Comparison of ENCODE assay signal across 1 cellular context in the genomic region with DNA sequence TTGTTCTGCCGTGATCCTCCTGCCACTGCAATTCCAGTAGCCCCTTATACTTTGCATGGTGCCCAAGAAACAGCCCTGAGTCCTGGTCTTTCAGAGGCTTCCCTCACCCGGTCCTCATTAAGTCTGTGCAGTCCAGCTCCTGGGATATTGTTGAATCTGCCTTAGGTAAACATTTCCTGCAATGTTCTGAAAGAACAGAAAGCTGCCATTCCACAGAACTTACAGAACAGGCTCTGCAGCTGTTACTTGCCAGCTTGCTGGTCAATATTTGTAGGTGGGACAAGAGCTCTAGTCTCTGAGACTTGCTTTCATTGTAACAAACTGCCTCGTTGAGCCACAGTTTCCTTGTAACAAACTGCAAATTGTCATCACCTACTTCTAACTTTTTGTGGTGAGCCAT.
TF ChIP-seq lines count a peak whose summit lies in the region.

No MANE protein-coding gene starts in this region.

TF ChIP-seq in HepG2, 621 proteins besides CTCF, POLR2A, EP300 and RAD21 (continued from another document and continues in another):
- TF ChIP-seq, protein P1, sequence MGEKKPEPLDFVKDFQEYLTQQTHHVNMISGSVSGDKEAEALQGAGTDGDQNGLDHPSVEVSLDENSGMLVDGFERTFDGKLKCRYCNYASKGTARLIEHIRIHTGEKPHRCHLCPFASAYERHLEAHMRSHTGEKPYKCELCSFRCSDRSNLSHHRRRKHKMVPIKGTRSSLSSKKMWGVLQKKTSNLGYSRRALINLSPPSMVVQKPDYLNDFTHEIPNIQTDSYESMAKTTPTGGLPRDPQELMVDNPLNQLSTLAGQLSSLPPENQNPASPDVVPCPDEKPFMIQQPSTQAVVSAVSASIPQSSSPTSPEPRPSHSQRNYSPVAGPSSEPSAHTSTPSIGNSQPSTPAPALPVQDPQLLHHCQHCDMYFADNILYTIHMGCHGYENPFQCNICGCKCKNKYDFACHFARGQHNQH (CRISPR knock-in tag; IDR thresholded peaks at IDR 0.05) = peak; percentile 57; the same call in 1 of the 2 replicates
- TF ChIP-seq TARDBP (CRISPR knock-in tag; IDR thresholded peaks at IDR 0.05) = peak; percentile 44; the same call in 1 of the 2 replicates
- TF ChIP-seq, protein P2, sequence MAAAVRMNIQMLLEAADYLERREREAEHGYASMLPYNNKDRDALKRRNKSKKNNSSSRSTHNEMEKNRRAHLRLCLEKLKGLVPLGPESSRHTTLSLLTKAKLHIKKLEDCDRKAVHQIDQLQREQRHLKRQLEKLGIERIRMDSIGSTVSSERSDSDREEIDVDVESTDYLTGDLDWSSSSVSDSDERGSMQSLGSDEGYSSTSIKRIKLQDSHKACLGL (CRISPR knock-in tag; IDR thresholded peaks at IDR 0.05) = no peak
- TF ChIP-seq RARG (CRISPR knock-in tag; IDR thresholded peaks at IDR 0.05; ENCODE audit: low read depth) = no peak
- TF ChIP-seq, protein P3, sequence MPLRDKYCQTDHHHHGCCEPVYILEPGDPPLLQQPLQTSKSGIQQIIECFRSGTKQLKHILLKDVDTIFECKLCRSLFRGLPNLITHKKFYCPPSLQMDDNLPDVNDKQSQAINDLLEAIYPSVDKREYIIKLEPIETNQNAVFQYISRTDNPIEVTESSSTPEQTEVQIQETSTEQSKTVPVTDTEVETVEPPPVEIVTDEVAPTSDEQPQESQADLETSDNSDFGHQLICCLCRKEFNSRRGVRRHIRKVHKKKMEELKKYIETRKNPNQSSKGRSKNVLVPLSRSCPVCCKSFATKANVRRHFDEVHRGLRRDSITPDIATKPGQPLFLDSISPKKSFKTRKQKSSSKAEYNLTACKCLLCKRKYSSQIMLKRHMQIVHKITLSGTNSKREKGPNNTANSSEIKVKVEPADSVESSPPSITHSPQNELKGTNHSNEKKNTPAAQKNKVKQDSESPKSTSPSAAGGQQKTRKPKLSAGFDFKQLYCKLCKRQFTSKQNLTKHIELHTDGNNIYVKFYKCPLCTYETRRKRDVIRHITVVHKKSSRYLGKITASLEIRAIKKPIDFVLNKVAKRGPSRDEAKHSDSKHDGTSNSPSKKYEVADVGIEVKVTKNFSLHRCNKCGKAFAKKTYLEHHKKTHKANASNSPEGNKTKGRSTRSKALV (CRISPR knock-in tag; IDR thresholded peaks at IDR 0.05) = no peak
- no peak for TF ChIP-seq ZNF746 (CRISPR knock-in tag; IDR thresholded peaks at IDR 0.05)
- no peak for TF ChIP-seq MEIS2 (CRISPR knock-in tag; IDR thresholded peaks at IDR 0.05)
- no peak for TF ChIP-seq ZNF367 (CRISPR knock-in tag; IDR thresholded peaks at IDR 0.05; ENCODE audit: borderline replicate concordance)
- no peak for TF ChIP-seq PHB2 (IDR thresholded peaks at IDR 0.05; ENCODE audit: partially characterized antibody)
- TF ChIP-seq STAG1 (CRISPR knock-in tag; IDR thresholded peaks at IDR 0.05) = peak; percentile 29
- TF ChIP-seq, protein P4, sequence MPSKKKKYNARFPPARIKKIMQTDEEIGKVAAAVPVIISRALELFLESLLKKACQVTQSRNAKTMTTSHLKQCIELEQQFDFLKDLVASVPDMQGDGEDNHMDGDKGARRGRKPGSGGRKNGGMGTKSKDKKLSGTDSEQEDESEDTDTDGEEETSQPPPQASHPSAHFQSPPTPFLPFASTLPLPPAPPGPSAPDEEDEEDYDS (CRISPR knock-in tag; IDR thresholded peaks at IDR 0.05) = peak; percentile 24; the same call in 1 of the 2 replicates
- TF ChIP-seq, protein P5, sequence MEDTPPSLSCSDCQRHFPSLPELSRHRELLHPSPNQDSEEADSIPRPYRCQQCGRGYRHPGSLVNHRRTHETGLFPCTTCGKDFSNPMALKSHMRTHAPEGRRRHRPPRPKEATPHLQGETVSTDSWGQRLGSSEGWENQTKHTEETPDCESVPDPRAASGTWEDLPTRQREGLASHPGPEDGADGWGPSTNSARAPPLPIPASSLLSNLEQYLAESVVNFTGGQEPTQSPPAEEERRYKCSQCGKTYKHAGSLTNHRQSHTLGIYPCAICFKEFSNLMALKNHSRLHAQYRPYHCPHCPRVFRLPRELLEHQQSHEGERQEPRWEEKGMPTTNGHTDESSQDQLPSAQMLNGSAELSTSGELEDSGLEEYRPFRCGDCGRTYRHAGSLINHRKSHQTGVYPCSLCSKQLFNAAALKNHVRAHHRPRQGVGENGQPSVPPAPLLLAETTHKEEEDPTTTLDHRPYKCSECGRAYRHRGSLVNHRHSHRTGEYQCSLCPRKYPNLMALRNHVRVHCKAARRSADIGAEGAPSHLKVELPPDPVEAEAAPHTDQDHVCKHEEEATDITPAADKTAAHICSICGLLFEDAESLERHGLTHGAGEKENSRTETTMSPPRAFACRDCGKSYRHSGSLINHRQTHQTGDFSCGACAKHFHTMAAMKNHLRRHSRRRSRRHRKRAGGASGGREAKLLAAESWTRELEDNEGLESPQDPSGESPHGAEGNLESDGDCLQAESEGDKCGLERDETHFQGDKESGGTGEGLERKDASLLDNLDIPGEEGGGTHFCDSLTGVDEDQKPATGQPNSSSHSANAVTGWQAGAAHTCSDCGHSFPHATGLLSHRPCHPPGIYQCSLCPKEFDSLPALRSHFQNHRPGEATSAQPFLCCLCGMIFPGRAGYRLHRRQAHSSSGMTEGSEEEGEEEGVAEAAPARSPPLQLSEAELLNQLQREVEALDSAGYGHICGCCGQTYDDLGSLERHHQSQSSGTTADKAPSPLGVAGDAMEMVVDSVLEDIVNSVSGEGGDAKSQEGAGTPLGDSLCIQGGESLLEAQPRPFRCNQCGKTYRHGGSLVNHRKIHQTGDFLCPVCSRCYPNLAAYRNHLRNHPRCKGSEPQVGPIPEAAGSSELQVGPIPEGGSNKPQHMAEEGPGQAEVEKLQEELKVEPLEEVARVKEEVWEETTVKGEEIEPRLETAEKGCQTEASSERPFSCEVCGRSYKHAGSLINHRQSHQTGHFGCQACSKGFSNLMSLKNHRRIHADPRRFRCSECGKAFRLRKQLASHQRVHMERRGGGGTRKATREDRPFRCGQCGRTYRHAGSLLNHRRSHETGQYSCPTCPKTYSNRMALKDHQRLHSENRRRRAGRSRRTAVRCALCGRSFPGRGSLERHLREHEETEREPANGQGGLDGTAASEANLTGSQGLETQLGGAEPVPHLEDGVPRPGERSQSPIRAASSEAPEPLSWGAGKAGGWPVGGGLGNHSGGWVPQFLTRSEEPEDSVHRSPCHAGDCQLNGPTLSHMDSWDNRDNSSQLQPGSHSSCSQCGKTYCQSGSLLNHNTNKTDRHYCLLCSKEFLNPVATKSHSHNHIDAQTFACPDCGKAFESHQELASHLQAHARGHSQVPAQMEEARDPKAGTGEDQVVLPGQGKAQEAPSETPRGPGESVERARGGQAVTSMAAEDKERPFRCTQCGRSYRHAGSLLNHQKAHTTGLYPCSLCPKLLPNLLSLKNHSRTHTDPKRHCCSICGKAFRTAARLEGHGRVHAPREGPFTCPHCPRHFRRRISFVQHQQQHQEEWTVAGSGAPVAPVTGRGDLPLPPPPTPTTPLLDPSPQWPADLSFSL (CRISPR knock-in tag; IDR thresholded peaks at IDR 0.05) = no peak
- TF ChIP-seq NR2F2 (IDR thresholded peaks at IDR 0.05; ENCODE audit: borderline replicate concordance, low read depth) = no peak
- TF ChIP-seq ZNF720 (CRISPR knock-in tag; IDR thresholded peaks at IDR 0.05) = no peak
- peak; percentile 38; the same call in 1 of the 2 replicates for TF ChIP-seq SAP130 (CRISPR knock-in tag; IDR thresholded peaks at IDR 0.05; ENCODE audit: low read depth)
- TF ChIP-seq ZNF180 (CRISPR knock-in tag; IDR thresholded peaks at IDR 0.05; ENCODE audit: borderline replicate concordance, low read depth) = no peak
- TF ChIP-seq ZNF644 (CRISPR knock-in tag; IDR thresholded peaks at IDR 0.05; ENCODE audit: low read depth) = no peak
- TF ChIP-seq MXI1 (IDR thresholded peaks at IDR 0.05; ENCODE audit: borderline replicate concordance, low read depth, low read length) = no peak
- TF ChIP-seq GATAD2A (CRISPR knock-in tag; IDR thresholded peaks at IDR 0.05) = peak; percentile 57
- peak; percentile 34; the same call in 1 of the 2 replicates for TF ChIP-seq HDAC2 (CRISPR knock-in tag; IDR thresholded peaks at IDR 0.05)
- no peak for TF ChIP-seq AKAP8 (CRISPR knock-in tag; IDR thresholded peaks at IDR 0.05)
- TF ChIP-seq SYNCRIP (IDR thresholded peaks at IDR 0.05; ENCODE audit: insufficient read depth, low read depth, low read length) = no peak
- TF ChIP-seq ZNF296 (CRISPR knock-in tag; conservative IDR thresholded peaks at IDR 0.05) = no peak
- TF ChIP-seq ZNF7 (CRISPR knock-in tag; IDR thresholded peaks at IDR 0.05) = no peak
- peak; percentile 86; the same call in 1 of the 2 replicates for TF ChIP-seq ZNF292 (CRISPR knock-in tag; IDR thresholded peaks at IDR 0.05; ENCODE audit: borderline replicate concordance, low read depth)
- no peak for TF ChIP-seq U2AF1 (optimal IDR thresholded peaks at IDR 0.05; ENCODE audit: low read depth, low read length)
- no peak for TF ChIP-seq ASH2L (IDR thresholded peaks at IDR 0.05; ENCODE audit: insufficient read length, low read depth, low read length)
- peak; percentile 33 for TF ChIP-seq CEBPG (CRISPR knock-in tag; IDR thresholded peaks at IDR 0.05)
- no peak for TF ChIP-seq PHF20 (CRISPR knock-in tag; IDR thresholded peaks at IDR 0.05)
- TF ChIP-seq ZMYM3 (CRISPR knock-in tag; IDR thresholded peaks at IDR 0.05) = peak; percentile 80
- TF ChIP-seq ZNF337 (CRISPR knock-in tag; IDR thresholded peaks at IDR 0.05; ENCODE audit: borderline replicate concordance, low read depth) = no peak
- 0 out of 2 replicates have a peak, but pooled peaks have one; percentile 32 for TF ChIP-seq ONECUT2 (CRISPR knock-in tag; IDR thresholded peaks at IDR 0.05)
- TF ChIP-seq ZNF251 (CRISPR knock-in tag; IDR thresholded peaks at IDR 0.05) = no peak
- TF ChIP-seq TBL1XR1 (IDR thresholded peaks at IDR 0.05; ENCODE audit: borderline replicate concordance, low read length, partially characterized antibody) = no peak
- TF ChIP-seq CBX2 (IDR thresholded peaks at IDR 0.05; ENCODE audit: low read depth, low read length) = no peak
- no peak for TF ChIP-seq CBX2 (CRISPR knock-in tag; IDR thresholded peaks at IDR 0.05; ENCODE audit: low read depth)
- no peak for TF ChIP-seq BRD4 (CRISPR knock-in tag; IDR thresholded peaks at IDR 0.05)
- TF ChIP-seq, protein P6, sequence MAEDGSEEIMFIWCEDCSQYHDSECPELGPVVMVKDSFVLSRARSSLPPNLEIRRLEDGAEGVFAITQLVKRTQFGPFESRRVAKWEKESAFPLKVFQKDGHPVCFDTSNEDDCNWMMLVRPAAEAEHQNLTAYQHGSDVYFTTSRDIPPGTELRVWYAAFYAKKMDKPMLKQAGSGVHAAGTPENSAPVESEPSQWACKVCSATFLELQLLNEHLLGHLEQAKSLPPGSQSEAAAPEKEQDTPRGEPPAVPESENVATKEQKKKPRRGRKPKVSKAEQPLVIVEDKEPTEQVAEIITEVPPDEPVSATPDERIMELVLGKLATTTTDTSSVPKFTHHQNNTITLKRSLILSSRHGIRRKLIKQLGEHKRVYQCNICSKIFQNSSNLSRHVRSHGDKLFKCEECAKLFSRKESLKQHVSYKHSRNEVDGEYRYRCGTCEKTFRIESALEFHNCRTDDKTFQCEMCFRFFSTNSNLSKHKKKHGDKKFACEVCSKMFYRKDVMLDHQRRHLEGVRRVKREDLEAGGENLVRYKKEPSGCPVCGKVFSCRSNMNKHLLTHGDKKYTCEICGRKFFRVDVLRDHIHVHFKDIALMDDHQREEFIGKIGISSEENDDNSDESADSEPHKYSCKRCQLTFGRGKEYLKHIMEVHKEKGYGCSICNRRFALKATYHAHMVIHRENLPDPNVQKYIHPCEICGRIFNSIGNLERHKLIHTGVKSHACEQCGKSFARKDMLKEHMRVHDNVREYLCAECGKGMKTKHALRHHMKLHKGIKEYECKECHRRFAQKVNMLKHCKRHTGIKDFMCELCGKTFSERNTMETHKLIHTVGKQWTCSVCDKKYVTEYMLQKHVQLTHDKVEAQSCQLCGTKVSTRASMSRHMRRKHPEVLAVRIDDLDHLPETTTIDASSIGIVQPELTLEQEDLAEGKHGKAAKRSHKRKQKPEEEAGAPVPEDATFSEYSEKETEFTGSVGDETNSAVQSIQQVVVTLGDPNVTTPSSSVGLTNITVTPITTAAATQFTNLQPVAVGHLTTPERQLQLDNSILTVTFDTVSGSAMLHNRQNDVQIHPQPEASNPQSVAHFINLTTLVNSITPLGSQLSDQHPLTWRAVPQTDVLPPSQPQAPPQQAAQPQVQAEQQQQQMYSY (CRISPR knock-in tag; IDR thresholded peaks at IDR 0.05) = no peak
- TF ChIP-seq ZNF446 (CRISPR knock-in tag; IDR thresholded peaks at IDR 0.05) = no peak
- no peak for TF ChIP-seq CENPX (CRISPR knock-in tag; IDR thresholded peaks at IDR 0.05)
- TF ChIP-seq FOXJ3 (CRISPR knock-in tag; IDR thresholded peaks at IDR 0.05; ENCODE audit: borderline replicate concordance) = no peak
- TF ChIP-seq MEF2D (CRISPR knock-in tag; IDR thresholded peaks at IDR 0.05) = no peak
- no peak for TF ChIP-seq ZNF484 (CRISPR knock-in tag; IDR thresholded peaks at IDR 0.05; ENCODE audit: borderline replicate concordance, low read depth)
- TF ChIP-seq, protein P7, sequence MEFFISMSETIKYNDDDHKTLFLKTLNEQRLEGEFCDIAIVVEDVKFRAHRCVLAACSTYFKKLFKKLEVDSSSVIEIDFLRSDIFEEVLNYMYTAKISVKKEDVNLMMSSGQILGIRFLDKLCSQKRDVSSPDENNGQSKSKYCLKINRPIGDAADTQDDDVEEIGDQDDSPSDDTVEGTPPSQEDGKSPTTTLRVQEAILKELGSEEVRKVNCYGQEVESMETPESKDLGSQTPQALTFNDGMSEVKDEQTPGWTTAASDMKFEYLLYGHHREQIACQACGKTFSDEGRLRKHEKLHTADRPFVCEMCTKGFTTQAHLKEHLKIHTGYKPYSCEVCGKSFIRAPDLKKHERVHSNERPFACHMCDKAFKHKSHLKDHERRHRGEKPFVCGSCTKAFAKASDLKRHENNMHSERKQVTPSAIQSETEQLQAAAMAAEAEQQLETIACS (CRISPR knock-in tag; IDR thresholded peaks at IDR 0.05) = no peak
- TF ChIP-seq, protein P8, sequence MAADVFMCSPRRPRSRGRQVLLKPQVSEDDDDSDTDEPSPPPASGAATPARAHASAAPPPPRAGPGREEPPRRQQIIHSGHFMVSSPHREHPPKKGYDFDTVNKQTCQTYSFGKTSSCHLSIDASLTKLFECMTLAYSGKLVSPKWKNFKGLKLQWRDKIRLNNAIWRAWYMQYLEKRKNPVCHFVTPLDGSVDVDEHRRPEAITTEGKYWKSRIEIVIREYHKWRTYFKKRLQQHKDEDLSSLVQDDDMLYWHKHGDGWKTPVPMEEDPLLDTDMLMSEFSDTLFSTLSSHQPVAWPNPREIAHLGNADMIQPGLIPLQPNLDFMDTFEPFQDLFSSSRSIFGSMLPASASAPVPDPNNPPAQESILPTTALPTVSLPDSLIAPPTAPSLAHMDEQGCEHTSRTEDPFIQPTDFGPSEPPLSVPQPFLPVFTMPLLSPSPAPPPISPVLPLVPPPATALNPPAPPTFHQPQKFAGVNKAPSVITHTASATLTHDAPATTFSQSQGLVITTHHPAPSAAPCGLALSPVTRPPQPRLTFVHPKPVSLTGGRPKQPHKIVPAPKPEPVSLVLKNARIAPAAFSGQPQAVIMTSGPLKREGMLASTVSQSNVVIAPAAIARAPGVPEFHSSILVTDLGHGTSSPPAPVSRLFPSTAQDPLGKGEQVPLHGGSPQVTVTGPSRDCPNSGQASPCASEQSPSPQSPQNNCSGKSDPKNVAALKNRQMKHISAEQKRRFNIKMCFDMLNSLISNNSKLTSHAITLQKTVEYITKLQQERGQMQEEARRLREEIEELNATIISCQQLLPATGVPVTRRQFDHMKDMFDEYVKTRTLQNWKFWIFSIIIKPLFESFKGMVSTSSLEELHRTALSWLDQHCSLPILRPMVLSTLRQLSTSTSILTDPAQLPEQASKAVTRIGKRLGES (CRISPR knock-in tag; IDR thresholded peaks at IDR 0.05; ENCODE audit: borderline replicate concordance) = no peak
- TF ChIP-seq FOXA3 (CRISPR knock-in tag; IDR thresholded peaks at IDR 0.05) = peak; percentile 59
- TF ChIP-seq ZFP36L2 (CRISPR knock-in tag; IDR thresholded peaks at IDR 0.05) = no peak
- no peak for TF ChIP-seq GABPA (IDR thresholded peaks at IDR 0.05; ENCODE audit: low read depth, low read length)
- no peak for TF ChIP-seq GABPA (CRISPR knock-in tag; IDR thresholded peaks at IDR 0.05; ENCODE audit: low read depth)
- no peak for TF ChIP-seq NCOA2 (CRISPR knock-in tag; IDR thresholded peaks at IDR 0.05)
